ENCODE assay signal across 8 cellular contexts in genomic region chr22:42646569-42647525, GRCh38. TPM values are rescaled to one million over a fixed set of nuclear protein-coding genes. Genes with fewer than 3 reads are reported as not detected.
DNase-seq lines count a peak whose midpoint lies in the region; ATAC-seq and TF ChIP-seq lines count a peak whose summit lies in the region.

No MANE protein-coding gene starts in this region.

- no peak for TF ChIP-seq CTCF in liver (IDR thresholded peaks at IDR 0.05; ENCODE audit: low read depth, low read length, missing input control)
- TF ChIP-seq CTCF in thoracic aorta (IDR thresholded peaks at IDR 0.05): no peak

- TF ChIP-seq RAD21 in liver (IDR thresholded peaks at IDR 0.05): no peak

- ATAC-seq in thoracic aorta (ENCODE audit: insufficient number of reproducible peaks, low FRiP score, low read depth): no peak

- H3K9me3 ChIP-seq in liver (ENCODE audit: control insufficient read depth in 4 of 4, low read length in 3 of 4): no peaks in the 10 kb centered on the region
- no peaks in the 10 kb centered on the region for H3K9me3 ChIP-seq in thoracic aorta

- H3K27ac ChIP-seq in liver (ENCODE audit: low read depth in 1 of 2, low read length in 2 of 2) (peak overlapping the region; percentile 67 to 73), thoracic aorta (peak overlapping the region; percentile 95 to 99)

- H3K27me3 ChIP-seq in liver (ENCODE audit: control insufficient read depth in 4 of 4, insufficient read depth in 4 of 4, low read length in 3 of 4): no peaks in the 10 kb centered on the region
- H3K27me3 ChIP-seq in thoracic aorta (replicated peaks; ENCODE audit: insufficient read depth): no peaks in the 10 kb centered on the region

- DNase-seq in NCI-H2029 treated with DMSO at 0.1 percent for 48 hours (lab: John Stamatoyannopoulos, UW) (peak; percentile 37), NCI-H2029 (lab: John Stamatoyannopoulos, UW) (no peak), T47D (ENCODE audit: low read depth in 1 of 2, low spot score in 1 of 2) (peak; percentile 39 to 66), thoracic aorta (ENCODE audit: low spot score) (no peak), retina (no peak), T-helper 1 cell (no peak)
- no peak for DNase-seq in activated naive CD4-positive, alpha-beta T cell (lab: John Stamatoyannopoulos, UW)

- in situ Hi-C loops in T47D (cut with HindIII; ENCODE audit: low pct_unique_long_range_greater_than_20kb, low sequenced_read_pairs): no loop called here

- 27% methylated on average over 16 of the region's 16 CpGs for WGBS in liver

- H3K36me3 ChIP-seq in liver (ENCODE audit: control insufficient read depth in 4 of 4, insufficient read depth in 3 of 4, low read depth in 1 of 4, low read length in 3 of 4): no peaks in the 10 kb centered on the region
- H3K36me3 ChIP-seq in thoracic aorta: no peaks in the 10 kb centered on the region

- H3K4me1 ChIP-seq in liver (ENCODE audit: control insufficient read depth in 4 of 4, insufficient read depth in 4 of 4, low read length in 3 of 4) (peaks cover 46 to 70% (median 63%) of the 10 kb centered on the region in 4 donors), thoracic aorta (ENCODE audit: control insufficient read depth in 1 of 2, low read depth in 2 of 2) (peaks cover 56 to 68% of the 10 kb centered on the region in 2 donors)

- H3K4me3 ChIP-seq in liver (ENCODE audit: low read depth in 1 of 3, low read length in 3 of 3) (peak overlapping the region in 1 of 3 donors; percentile 30), thoracic aorta (peak overlapping the region; percentile 100)

- peak overlapping the region in 1 of 2 donors; percentile 4 for H3K9ac ChIP-seq in liver (ENCODE audit: low read depth in 1 of 2, low read length in 2 of 2)

TF ChIP-seq in liver, 16 proteins besides CTCF, POLR2A, EP300 and RAD21:
- no peak for TF ChIP-seq EGR1 (IDR thresholded peaks at IDR 0.05; ENCODE audit: low read depth in 2 of 2)
- peak; percentile 5 to 29 for TF ChIP-seq RXRA (IDR thresholded peaks at IDR 0.05)
- TF ChIP-seq GABPA (IDR thresholded peaks at IDR 0.05 in 1 of 2, conservative IDR thresholded peaks at IDR 0.05 in 1 of 2): no peak
- no peak for TF ChIP-seq HNF4G (IDR thresholded peaks at IDR 0.05)
- TF ChIP-seq MAX (IDR thresholded peaks at IDR 0.05): no peak
- TF ChIP-seq FOXA2 (IDR thresholded peaks at IDR 0.05): no peak
- no peak for TF ChIP-seq ZBTB33 (IDR thresholded peaks at IDR 0.05)
- TF ChIP-seq NR2F2 (IDR thresholded peaks at IDR 0.05): no peak
- no peak for TF ChIP-seq ATF3 (IDR thresholded peaks at IDR 0.05)
- no peak for TF ChIP-seq SP1 (IDR thresholded peaks at IDR 0.05)
- peak in 1 of 2 donors; percentile 30 for TF ChIP-seq HNF4A (conservative IDR thresholded peaks at IDR 0.05)
- peak; percentile 18 for TF ChIP-seq YY1 (IDR thresholded peaks at IDR 0.05)
- TF ChIP-seq JUND (IDR thresholded peaks at IDR 0.05): no peak
TF ChIP-seq in liver: peak in this region for 3.

RNA-seq across cellular contexts. Expression of gene CYB5R3, which starts 2.3 kb away (rescaled TPM):
- total RNA-seq in liver: 10 to 100 TPM; 49.4 to 71.1 TPM
- polyA plus RNA-seq in liver: 100 to 1,000 TPM; 197 to 210 TPM
- 100 to 1,000 TPM; 209 to 606 TPM for total RNA-seq in thoracic aorta

RNA-seq across cellular contexts. Expression of gene ATP5MGL, which starts 6.4 kb away (rescaled TPM):
- total RNA-seq in liver (under 1 TPM in 1 of 2 donors, not detected in 1; 0.84 TPM), thoracic aorta (not detected)
- 1 to 10 TPM in 1 of 2 donors, not detected in 1; 1.1 TPM for polyA plus RNA-seq in liver

RNA-seq across cellular contexts. Expression of gene POLDIP3, which starts 32.2 kb away (rescaled TPM):
- 10 to 100 TPM; 18.1 to 22.5 TPM for total RNA-seq in liver
- polyA plus RNA-seq in liver: 10 to 100 TPM; 14.6 to 18.0 TPM
- 10 to 100 TPM; 38.2 to 38.7 TPM for total RNA-seq in thoracic aorta

Comparison
In these comparisons a context has a peak if more than half of its experiments do, and no peak if none do; other contexts are left out.
1. DNase-seq: peak in NCI-H2029 treated with DMSO at 0.1 percent for 48 hours (single experiment) and T47D (2 of 2); none in NCI-H2029 (single experiment), thoracic aorta (single experiment), retina (single experiment), activated naive CD4-positive, alpha-beta T cell (0 of 4) and T-helper 1 cell (0 of 5).